In the genomic region with DNA sequence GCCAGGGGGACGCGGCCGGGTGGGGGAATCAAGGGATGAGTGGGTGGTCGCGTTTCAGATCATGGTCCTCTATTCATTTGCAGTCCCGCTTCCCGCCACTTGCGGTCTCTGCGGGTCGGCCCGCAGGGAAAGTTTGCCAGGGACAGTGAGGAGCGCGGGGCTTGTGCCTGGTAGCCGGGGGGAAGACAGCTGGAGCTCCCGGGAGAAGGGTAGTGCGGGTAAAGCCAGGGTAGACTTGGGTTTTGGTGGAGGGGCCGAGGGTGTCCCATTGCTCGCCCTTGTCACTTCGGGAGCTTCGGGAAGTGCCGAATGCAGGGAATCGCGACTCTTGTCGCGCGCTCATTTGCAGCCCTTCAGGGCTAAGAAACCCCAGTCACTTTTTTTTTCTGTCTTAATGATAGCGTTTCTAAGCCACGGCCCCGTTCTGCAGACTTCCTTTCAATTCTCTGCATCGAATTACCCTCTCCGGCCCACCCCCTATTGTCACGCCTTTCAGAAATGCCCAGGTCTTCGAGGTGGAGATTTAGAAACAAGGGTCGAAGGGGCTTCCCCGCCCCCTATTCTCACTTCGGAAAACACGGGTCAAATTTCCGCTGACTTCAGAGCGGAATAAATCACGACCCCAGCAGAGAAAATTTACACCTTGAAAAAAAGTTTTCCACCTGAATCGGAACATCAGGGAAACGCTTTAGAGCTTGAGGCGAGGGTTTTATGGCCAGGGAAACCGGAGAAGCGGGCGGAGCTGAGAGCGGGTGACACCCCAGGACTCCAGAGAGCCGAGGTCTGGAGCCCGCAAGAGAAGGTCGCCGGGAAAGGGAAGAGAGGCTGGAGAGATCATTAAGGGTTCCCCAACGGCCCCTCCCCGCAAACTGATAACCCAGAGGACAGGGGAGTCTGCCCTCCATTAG, we compare ENCODE assay signal across 1 cellular context.
TF ChIP-seq lines count a peak whose summit lies in the region.

No MANE protein-coding gene starts in this region.

TF ChIP-seq in SK-N-SH, 30 proteins besides CTCF, POLR2A, EP300 and RAD21 (continued from another document):
- TF ChIP-seq ELF1 (IDR thresholded peaks at IDR 0.05) (no peak), GATA2 (CRISPR knock-in tag; IDR thresholded peaks at IDR 0.05) (no peak), EZH2phosphoT487 (IDR thresholded peaks at IDR 0.05; ENCODE audit: borderline replicate concordance, low read depth) (no peak), SIN3A (IDR thresholded peaks at IDR 0.05; ENCODE audit: borderline replicate concordance, low read depth, low read length) (no peak), CHD2 (IDR thresholded peaks at IDR 0.05; ENCODE audit: low read length, partially characterized antibody) (no peak)
- TF ChIP-seq, protein P1, sequence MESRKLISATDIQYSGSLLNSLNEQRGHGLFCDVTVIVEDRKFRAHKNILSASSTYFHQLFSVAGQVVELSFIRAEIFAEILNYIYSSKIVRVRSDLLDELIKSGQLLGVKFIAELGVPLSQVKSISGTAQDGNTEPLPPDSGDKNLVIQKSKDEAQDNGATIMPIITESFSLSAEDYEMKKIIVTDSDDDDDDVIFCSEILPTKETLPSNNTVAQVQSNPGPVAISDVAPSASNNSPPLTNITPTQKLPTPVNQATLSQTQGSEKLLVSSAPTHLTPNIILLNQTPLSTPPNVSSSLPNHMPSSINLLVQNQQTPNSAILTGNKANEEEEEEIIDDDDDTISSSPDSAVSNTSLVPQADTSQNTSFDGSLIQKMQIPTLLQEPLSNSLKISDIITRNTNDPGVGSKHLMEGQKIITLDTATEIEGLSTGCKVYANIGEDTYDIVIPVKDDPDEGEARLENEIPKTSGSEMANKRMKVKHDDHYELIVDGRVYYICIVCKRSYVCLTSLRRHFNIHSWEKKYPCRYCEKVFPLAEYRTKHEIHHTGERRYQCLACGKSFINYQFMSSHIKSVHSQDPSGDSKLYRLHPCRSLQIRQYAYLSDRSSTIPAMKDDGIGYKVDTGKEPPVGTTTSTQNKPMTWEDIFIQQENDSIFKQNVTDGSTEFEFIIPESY (IDR thresholded peaks at IDR 0.05; ENCODE audit: borderline replicate concordance, low read depth) = no peak
